11 cellular contexts compared by ENCODE assay signal in the genomic region with DNA sequence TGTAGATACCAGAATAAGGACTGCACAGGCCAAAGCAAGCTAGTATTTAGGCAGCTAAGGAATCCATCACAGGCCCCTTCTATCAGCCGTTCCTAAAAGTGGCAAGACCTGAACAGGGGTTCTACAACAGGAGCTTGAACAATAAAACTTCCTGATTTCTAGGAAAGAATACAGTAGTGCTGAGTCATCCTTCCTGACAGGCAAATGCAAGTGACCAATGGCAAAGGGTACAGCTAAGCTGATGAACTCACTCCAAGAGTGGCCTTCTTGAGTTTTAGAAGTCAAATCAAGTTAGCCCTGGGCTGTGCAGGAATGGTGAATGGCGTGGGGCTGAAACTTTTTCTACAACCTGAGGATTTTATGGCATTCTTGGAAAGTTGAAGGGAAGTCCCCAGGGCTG.
DNase-seq lines count a peak whose midpoint lies in the region; ATAC-seq, FAIRE-seq and TF ChIP-seq lines count a peak whose summit lies in the region.
"Had no signal": no experiment of that assay in that cellular context is flagged by ENCODE, and none has a peak within 500 bp of the region (broad histone marks: within the 10 kb centered on the region; RNA-seq: fewer than 3 reads in every experiment).

No MANE protein-coding gene starts in this region.

- no peaks in the 10 kb centered on the region for H3K27me3 ChIP-seq in foreskin keratinocyte

- ATAC-seq in A549 = peak in 1 of 2 experiments; percentile 57; a peak in 2 of 6 replicates
- ATAC-seq in foreskin keratinocyte = no peak
- ATAC-seq in HG03175 (IDR thresholded peaks at IDR 0.05; ENCODE audit: unreplicated experiment) = no peak

- peaks cover 18 to 23% of the 10 kb centered on the region in 2 donors for H3K4me1 Mint-ChIP-seq in immature natural killer cell
- H3K4me1 Mint-ChIP-seq: naive B cell had no signal

- H3K4me2 ChIP-seq in A549 = no peak overlapping the region

- no peak overlapping the region for H3K4me3 ChIP-seq in A549

- no peak overlapping the region for H3K27ac Mint-ChIP-seq in immature natural killer cell
- H3K27ac Mint-ChIP-seq: naive B cell had no signal

- H3K36me3 Mint-ChIP-seq in immature natural killer cell = peaks cover 0 to 3% (median 0%) of the 10 kb centered on the region in 3 donors
- H3K36me3 Mint-ChIP-seq: naive B cell had no signal

- FAIRE-seq in A549 (lab: Jason Lieb, UNC) = no peak
- FAIRE-seq in H54 (lab: Jason Lieb, UNC) = peak; percentile 27

- no peak for TF ChIP-seq EP300 in A549 (IDR thresholded peaks at IDR 0.05)

- H3K4me3 Mint-ChIP-seq in immature natural killer cell = no peak overlapping the region
- H3K4me3 Mint-ChIP-seq: naive B cell had no signal

- TF ChIP-seq RAD21 in A549 (conservative IDR thresholded peaks at IDR 0.05 in 1 of 2, IDR thresholded peaks at IDR 0.05 in 1 of 2) = no peak

- H3K4me1 ChIP-seq in A549 (peaks cover 12% of the 10 kb centered on the region), foreskin keratinocyte (no peaks in the 10 kb centered on the region)

- TF ChIP-seq POLR2A in A549 (IDR thresholded peaks at IDR 0.05; ENCODE audit: low read length) (no peak), H54 (IDR thresholded peaks at IDR 0.05; ENCODE audit: low read depth, low read length) (no peak)

- POLR2A ChIA-PET in A549 (lab: Yijun Ruan, JAX) = no interaction called here

- peaks cover 0 to 5% (median 0%) of the 10 kb centered on the region in 3 donors for H3K27me3 Mint-ChIP-seq in immature natural killer cell (ENCODE audit: low read depth in 3 of 3)
- H3K27me3 Mint-ChIP-seq: naive B cell had no signal

- CTCF ChIA-PET in A549 (lab: Yijun Ruan, JAX) = interaction anchor here (0.6 to 1.7 kb wide), 3 partner anchors 12 to 310 kb away, joined by 3 read pairs; no protein-coding TSS in a partner anchor

- H3K27ac ChIP-seq in A549 = peak overlapping the region; percentile 45 to 76
- no peak overlapping the region for H3K27ac ChIP-seq in foreskin keratinocyte

- TF ChIP-seq CTCF in A549 (IDR thresholded peaks at IDR 0.05) = no peak
- no peak for TF ChIP-seq CTCF in foreskin keratinocyte (conservative IDR thresholded peaks at IDR 0.05)

- no peaks in the 10 kb centered on the region for H3K9me3 Mint-ChIP-seq in immature natural killer cell

- 75% methylated on average over 2 of the region's 2 CpGs for WGBS in A549 (ENCODE audit: missing lambda C conversion rate)

- DNase-seq in A549 (ENCODE audit: low read depth in 1 of 2, low spot score in 1 of 2) (peak in 1 of 2 experiments; percentile 53), H54 (ENCODE audit: insufficient read length, low spot score) (peak; percentile 48), T1000 (lab: John Stamatoyannopoulos, UW) (peak; percentile 12), hepatic stellate cell (ENCODE audit: low spot score) (peak; percentile 58), foreskin keratinocyte (no peak), immature natural killer cell (no peak), NCI-H1930 (lab: John Stamatoyannopoulos, UW) (no peak)
- DNase-seq: activated CD8-positive, alpha-beta memory T cell treated with anti-CD3 and anti-CD28 coated beads for 24 hours; naive B cell; NCI-H1105 had no signal

- H3K9me3 ChIP-seq in A549 = no peaks in the 10 kb centered on the region

TF ChIP-seq in A549, 52 proteins besides CTCF, POLR2A, EP300 and RAD21:
- TF ChIP-seq, protein P1, sequence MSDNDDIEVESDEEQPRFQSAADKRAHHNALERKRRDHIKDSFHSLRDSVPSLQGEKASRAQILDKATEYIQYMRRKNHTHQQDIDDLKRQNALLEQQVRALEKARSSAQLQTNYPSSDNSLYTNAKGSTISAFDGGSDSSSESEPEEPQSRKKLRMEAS (IDR thresholded peaks at IDR 0.05) = no peak
- peak; percentile 92 for TF ChIP-seq NFE2L2 (conservative IDR thresholded peaks at IDR 0.05; ENCODE audit: low read length)
- TF ChIP-seq SMC3 (IDR thresholded peaks at IDR 0.05) = no peak
- TF ChIP-seq MAFK (IDR thresholded peaks at IDR 0.05; ENCODE audit: partially characterized antibody) = peak; percentile 97
- no peak for TF ChIP-seq HES2 (IDR thresholded peaks at IDR 0.05)
- no peak for TF ChIP-seq EHMT2 (IDR thresholded peaks at IDR 0.05; ENCODE audit: low read depth)
- no peak for TF ChIP-seq PBX3 (IDR thresholded peaks at IDR 0.05)

Comparison
In these comparisons a context has a peak if more than half of its experiments do, and no peak if none do; other contexts are left out.
1. DNase-seq: peak in H54 (single experiment), T1000 (single experiment) and hepatic stellate cell (single experiment); none in foreskin keratinocyte (0 of 2), immature natural killer cell (0 of 3) and NCI-H1930 (0 of 2).